9 cellular contexts compared by ENCODE assay signal in genomic region chr17:82399030-82399429, GRCh38. TPM values are rescaled to one million over a fixed set of nuclear protein-coding genes. Genes with fewer than 3 reads are reported as not detected.
DNase-seq lines count a peak whose midpoint lies in the region; ATAC-seq and TF ChIP-seq lines count a peak whose summit lies in the region.
"Had no signal": no experiment of that assay in that cellular context is flagged by ENCODE, and none has a peak within 500 bp of the region (broad histone marks: within the 10 kb centered on the region; RNA-seq: fewer than 3 reads in every experiment).

No MANE protein-coding gene starts in this region.

- ATAC-seq in HG03196 (IDR thresholded peaks at IDR 0.05; ENCODE audit: unreplicated experiment) (no peak), GM18498 (IDR thresholded peaks at IDR 0.05; ENCODE audit: unreplicated experiment) (no peak)
- no peak for ATAC-seq in activated T-cell treated with anti-CD3 and anti-CD28 coated beads, Interleukin-2, amount 50 U/mL, for 72 hours (replicated peaks in 1 of 2)

- no peak overlapping the region for H3K4me3 ChIP-seq in AG10803 (ENCODE audit: low read length)

- intact Hi-C loops in dendritic cell treated with granulocyte-macrophage colony-stimulating factor and Interleukin-4, amounts not matched to agents 40 ng/mL and 50 ng/mL, for 4 days (cut with micrococcal nuclease): no loop called here

- peak overlapping the region; percentile 33 for H3K27ac Mint-ChIP-seq in dendritic cell treated with granulocyte-macrophage colony-stimulating factor and Interleukin-4, amounts not matched to agents 40 ng/mL and 50 ng/mL, for 4 days
- no peak overlapping the region for H3K27ac Mint-ChIP-seq in activated T-cell treated with anti-CD3 and anti-CD28 coated beads, Interleukin-2, amount 50 U/mL, for 72 hours

- H3K36me3 Mint-ChIP-seq in dendritic cell treated with granulocyte-macrophage colony-stimulating factor and Interleukin-4, amounts not matched to agents 40 ng/mL and 50 ng/mL, for 4 days (ENCODE audit: low read depth): peaks cover 75% of the 10 kb centered on the region
- H3K36me3 Mint-ChIP-seq in activated T-cell treated with anti-CD3 and anti-CD28 coated beads, Interleukin-2, amount 50 U/mL, for 72 hours (ENCODE audit: insufficient read depth in 2 of 2): peaks cover 2 to 6% of the 10 kb centered on the region in 2 donors

- no peak overlapping the region for H3K4me3 Mint-ChIP-seq in dendritic cell treated with granulocyte-macrophage colony-stimulating factor and Interleukin-4, amounts not matched to agents 40 ng/mL and 50 ng/mL, for 4 days
- no peak overlapping the region for H3K4me3 Mint-ChIP-seq in activated T-cell treated with anti-CD3 and anti-CD28 coated beads, Interleukin-2, amount 50 U/mL, for 72 hours

- H3K27me3 Mint-ChIP-seq in dendritic cell treated with granulocyte-macrophage colony-stimulating factor and Interleukin-4, amounts not matched to agents 40 ng/mL and 50 ng/mL, for 4 days: peaks cover 3% of the 10 kb centered on the region
- no peaks in the 10 kb centered on the region for H3K27me3 Mint-ChIP-seq in activated T-cell treated with anti-CD3 and anti-CD28 coated beads, Interleukin-2, amount 50 U/mL, for 72 hours (ENCODE audit: low read depth)

- DNase-seq in AG10803 (ENCODE audit: low read depth) (peak; percentile 99), LHCN-M2 (ENCODE audit: low read depth) (peak; percentile 95), myocyte (ENCODE audit: low read depth) (peak; percentile 97)
- DNase-seq in activated T-cell treated with anti-CD3 and anti-CD28 coated beads, Interleukin-2, amount 50 U/mL, for 72 hours: no peak
- no peak for DNase-seq in activated effector memory CD4-positive, alpha-beta T cell treated with anti-CD3 and anti-CD28 coated beads, Interleukin-2, amount 50 U/mL, for 16 hours
- DNase-seq: activated CD8-positive, alpha-beta memory T cell treated with anti-CD3 and anti-CD28 coated beads, Interleukin-2, amount 50 U/mL, for 48 hours had no signal

- peaks cover 37% of the 10 kb centered on the region for H3K4me1 Mint-ChIP-seq in dendritic cell treated with granulocyte-macrophage colony-stimulating factor and Interleukin-4, amounts not matched to agents 40 ng/mL and 50 ng/mL, for 4 days (ENCODE audit: low read depth)
- peaks cover 22% of the 10 kb centered on the region for H3K4me1 Mint-ChIP-seq in activated T-cell treated with anti-CD3 and anti-CD28 coated beads, Interleukin-2, amount 50 U/mL, for 72 hours (ENCODE audit: low read depth)

- TF ChIP-seq CTCF in AG10803 (conservative IDR thresholded peaks at IDR 0.05; ENCODE audit: low read length): no peak

- H3K9me3 Mint-ChIP-seq in dendritic cell treated with granulocyte-macrophage colony-stimulating factor and Interleukin-4, amounts not matched to agents 40 ng/mL and 50 ng/mL, for 4 days: no peaks in the 10 kb centered on the region
- H3K9me3 Mint-ChIP-seq in activated T-cell treated with anti-CD3 and anti-CD28 coated beads, Interleukin-2, amount 50 U/mL, for 72 hours: no peaks in the 10 kb centered on the region

RNA-seq across cellular contexts. Expression of gene HEXD, which starts 19.1 kb away (rescaled TPM):
- total RNA-seq in LHCN-M2 (2014; rRNA removed) (12.0 and 14.6 TPM in 2 replicates), myocyte (30.2 and 41.8 TPM in 2 replicates)
- polyA plus RNA-seq in LHCN-M2 (2012): 8.3 TPM
- 14.7 TPM for polyA plus RNA-seq in myocyte (2012)
- 10 to 100 TPM; 26.4 to 26.7 TPM for total RNA-seq in activated T-cell treated with anti-CD3 and anti-CD28 coated beads, Interleukin-2, amount 50 U/mL, for 72 hours

RNA-seq across cellular contexts. Expression of gene OGFOD3, which starts 19.4 kb away (rescaled TPM):
- total RNA-seq in LHCN-M2 (2014; rRNA removed) (28.7 and 45.0 TPM in 2 replicates), myocyte (37.4 and 53.4 TPM in 2 replicates)
- polyA plus RNA-seq in LHCN-M2 (2012): 26.3 TPM
- 30.9 TPM for polyA plus RNA-seq in myocyte (2012)
- total RNA-seq in activated T-cell treated with anti-CD3 and anti-CD28 coated beads, Interleukin-2, amount 50 U/mL, for 72 hours: 10 to 100 TPM; 17.2 to 17.7 TPM

RNA-seq across cellular contexts. Expression of gene UTS2R, which starts 27.5 kb away (rescaled TPM):
- total RNA-seq in LHCN-M2 (2014; rRNA removed) (0.11 TPM in 1 of 2 replicates, not detected in the other), myocyte (29.1 and 60.3 TPM in 2 replicates)
- polyA plus RNA-seq in LHCN-M2 (2012): 0.27 TPM
- 12.9 TPM for polyA plus RNA-seq in myocyte (2012)
- under 1 TPM in 1 of 2 donors, not detected in 1; 0.46 TPM for total RNA-seq in activated T-cell treated with anti-CD3 and anti-CD28 coated beads, Interleukin-2, amount 50 U/mL, for 72 hours

RNA-seq across cellular contexts. Expression of gene TEX19, which starts 40.0 kb away (rescaled TPM):
- total RNA-seq in LHCN-M2 (2014; rRNA removed) (0.06 TPM in 2 replicates), myocyte (0.80 and 1.1 TPM in 2 replicates)
- polyA plus RNA-seq in LHCN-M2 (2012): 0.04 TPM
- polyA plus RNA-seq in myocyte (2012): 0.26 TPM
- under 1 TPM in 1 of 2 donors, not detected in 1; 0.17 TPM for total RNA-seq in activated T-cell treated with anti-CD3 and anti-CD28 coated beads, Interleukin-2, amount 50 U/mL, for 72 hours

RNA-seq across cellular contexts. Expression of gene CYBC1, which starts 51.5 kb away (rescaled TPM):
- 83.5 and 107 TPM in 2 replicates for total RNA-seq in LHCN-M2 (2014; rRNA removed)
- 46.1 TPM for polyA plus RNA-seq in LHCN-M2 (2012)
- 59.0 and 62.2 TPM in 2 replicates for total RNA-seq in myocyte
- 46.9 TPM for polyA plus RNA-seq in myocyte (2012)
- total RNA-seq in activated T-cell treated with anti-CD3 and anti-CD28 coated beads, Interleukin-2, amount 50 U/mL, for 72 hours: 100 to 1,000 TPM; 256 to 300 TPM

Comparison
In these comparisons a context has a peak if more than half of its experiments do, and no peak if none do; other contexts are left out.
1. DNase-seq: peak in AG10803 (single experiment), LHCN-M2 (single experiment) and myocyte (single experiment); none in activated T-cell treated with anti-CD3 and anti-CD28 coated beads, Interleukin-2, amount 50 U/mL, for 72 hours (0 of 2) and activated effector memory CD4-positive, alpha-beta T cell treated with anti-CD3 and anti-CD28 coated beads, Interleukin-2, amount 50 U/mL, for 16 hours (single experiment).
2. RNA of gene UTS2R, which starts 27.5 kb away (total RNA-seq): 29.1 to 60.3 TPM in myocyte; 0.46 TPM in activated T-cell treated with anti-CD3 and anti-CD28 coated beads, Interleukin-2, amount 50 U/mL, for 72 hours and 0.11 TPM in LHCN-M2; every median in the first group is over 10 times any median in the second.